2 cellular contexts compared by ENCODE assay signal in genomic region chr14:91362007-91362406, GRCh38. TPM values are rescaled to one million over a fixed set of nuclear protein-coding genes. Genes with fewer than 3 reads are reported as not detected.
"Had no signal": no experiment of that assay in that cellular context is flagged by ENCODE, and none has a peak within 500 bp of the region (broad histone marks: within the 10 kb centered on the region; RNA-seq: fewer than 3 reads in every experiment).

No MANE protein-coding gene starts in this region.

RNA-seq across cellular contexts. Expression of gene CCDC88C, which starts 55.6 kb away (rescaled TPM):
- total RNA-seq: SJSA1 had no signal
- polyA plus RNA-seq: smooth muscle cell had no signal
